1 cellular context compared by ENCODE assay signal in the genomic region with DNA sequence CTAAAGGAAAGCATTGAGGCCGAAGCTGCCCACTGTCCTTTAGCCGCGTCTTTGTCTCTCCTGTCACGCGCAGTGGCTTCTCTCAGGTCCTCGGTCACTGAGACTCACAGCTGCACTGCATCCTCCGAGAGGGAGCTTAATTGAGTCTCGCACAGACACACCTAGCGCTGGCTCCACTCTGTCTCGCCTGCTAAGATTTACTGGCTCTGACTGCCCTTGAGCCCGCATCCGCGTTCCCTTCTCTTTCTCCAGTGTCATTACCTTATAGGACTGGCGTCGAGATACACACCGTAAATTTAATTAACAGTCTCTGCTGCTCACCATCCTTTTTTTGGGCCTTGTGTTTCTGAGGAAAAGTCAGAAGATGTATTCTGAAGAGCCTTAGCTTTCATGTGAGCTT.
TF ChIP-seq lines count a peak whose summit lies in the region.

No MANE protein-coding gene starts in this region.

TF ChIP-seq in WTC11, 78 proteins besides CTCF, POLR2A, EP300 and RAD21 (continued from another document):
- TF ChIP-seq, protein P1, sequence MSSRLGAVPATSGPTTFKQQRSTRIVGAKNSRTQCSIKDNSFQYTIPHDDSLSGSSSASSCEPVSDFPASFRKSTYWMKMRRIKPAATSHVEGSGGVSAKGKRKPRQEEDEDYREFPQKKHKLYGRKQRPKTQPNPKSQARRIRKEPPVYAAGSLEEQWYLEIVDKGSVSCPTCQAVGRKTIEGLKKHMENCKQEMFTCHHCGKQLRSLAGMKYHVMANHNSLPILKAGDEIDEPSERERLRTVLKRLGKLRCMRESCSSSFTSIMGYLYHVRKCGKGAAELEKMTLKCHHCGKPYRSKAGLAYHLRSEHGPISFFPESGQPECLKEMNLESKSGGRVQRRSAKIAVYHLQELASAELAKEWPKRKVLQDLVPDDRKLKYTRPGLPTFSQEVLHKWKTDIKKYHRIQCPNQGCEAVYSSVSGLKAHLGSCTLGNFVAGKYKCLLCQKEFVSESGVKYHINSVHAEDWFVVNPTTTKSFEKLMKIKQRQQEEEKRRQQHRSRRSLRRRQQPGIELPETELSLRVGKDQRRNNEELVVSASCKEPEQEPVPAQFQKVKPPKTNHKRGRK (CRISPR knock-in tag; IDR thresholded peaks at IDR 0.05; ENCODE audit: borderline replicate concordance), result no peak
TF ChIP-seq in WTC11: peak in this region for 0.
